ENCODE assay signal across 13 cellular contexts in genomic region chr20:58703765-58704331, GRCh38.
"Had no signal": no experiment of that assay in that cellular context is flagged by ENCODE, and none has a peak within 500 bp of the region (broad histone marks: within the 10 kb centered on the region; RNA-seq: fewer than 3 reads in every experiment).

No MANE protein-coding gene starts in this region.

- DNase-seq: activated CD4-positive, CD25-positive, alpha-beta regulatory T cell treated with anti-CD3 and anti-CD28 coated beads, Interleukin-2, amount 50 U/mL, for 72 hours; activated effector memory CD4-positive, alpha-beta T cell treated with anti-CD3 and anti-CD28 coated beads, Interleukin-2, amount 50 U/mL, for 16 hours; activated naive CD8-positive, alpha-beta T cell treated with anti-CD3 and anti-CD28 coated beads, Interleukin-2, amount 10 ng/mL, durations not matched to agents 7 days and 5 days; cerebellar nuclear complex; dermis blood vessel endothelial cell; islet precursor cell; mammary epithelial cell; naive thymus-derived CD4-positive, alpha-beta T cell; small intestine; SW 1271; testis; upper lobe of right lung had no signal

- H3K27me3 ChIP-seq: testis, upper lobe of right lung had no signal

- H3K9me3 ChIP-seq: testis, upper lobe of right lung had no signal

- H3K27me3 Mint-ChIP-seq: activated naive CD8-positive, alpha-beta T cell treated with anti-CD3 and anti-CD28 coated beads, Interleukin-2, amount 10 ng/mL, durations not matched to agents 7 days and 5 days; naive thymus-derived CD4-positive, alpha-beta T cell; stimulated activated naive CD8-positive, alpha-beta T cell treated with anti-CD3 and anti-CD28 coated beads, Interleukin-15, amount 100 ng/mL, for 72 hours had no signal

- H3K4me1 Mint-ChIP-seq: stimulated activated naive CD8-positive, alpha-beta T cell treated with anti-CD3 and anti-CD28 coated beads, Interleukin-15, amount 100 ng/mL, for 72 hours had no signal

- ATAC-seq: naive thymus-derived CD4-positive, alpha-beta T cell; stimulated activated naive CD8-positive, alpha-beta T cell treated with anti-CD3 and anti-CD28 coated beads, Interleukin-15, amount 100 ng/mL, for 72 hours; upper lobe of right lung had no signal

- H3K4me1 ChIP-seq: upper lobe of right lung had no signal

- H3K9me3 Mint-ChIP-seq: activated naive CD8-positive, alpha-beta T cell treated with anti-CD3 and anti-CD28 coated beads, Interleukin-2, amount 10 ng/mL, durations not matched to agents 7 days and 5 days; stimulated activated naive CD8-positive, alpha-beta T cell treated with anti-CD3 and anti-CD28 coated beads, Interleukin-15, amount 100 ng/mL, for 72 hours had no signal

- H3K4me3 Mint-ChIP-seq: activated naive CD8-positive, alpha-beta T cell treated with anti-CD3 and anti-CD28 coated beads, Interleukin-2, amount 10 ng/mL, durations not matched to agents 7 days and 5 days; naive thymus-derived CD4-positive, alpha-beta T cell; stimulated activated naive CD8-positive, alpha-beta T cell treated with anti-CD3 and anti-CD28 coated beads, Interleukin-15, amount 100 ng/mL, for 72 hours had no signal

- H3K27ac Mint-ChIP-seq: activated naive CD8-positive, alpha-beta T cell treated with anti-CD3 and anti-CD28 coated beads, Interleukin-2, amount 10 ng/mL, durations not matched to agents 7 days and 5 days; naive thymus-derived CD4-positive, alpha-beta T cell had no signal

- H3K27ac ChIP-seq: testis, upper lobe of right lung had no signal

- H3K4me3 ChIP-seq: testis, upper lobe of right lung had no signal
